ENCODE assay signal across 14 cellular contexts in genomic region chr15:68576253-68577236, GRCh38. TPM values are rescaled to one million over a fixed set of nuclear protein-coding genes. Genes with fewer than 3 reads are reported as not detected.
DNase-seq lines count a peak whose midpoint lies in the region; ATAC-seq, FAIRE-seq and TF ChIP-seq lines count a peak whose summit lies in the region.
"Had no signal": no experiment of that assay in that cellular context is flagged by ENCODE, and none has a peak within 500 bp of the region (broad histone marks: within the 10 kb centered on the region; RNA-seq: fewer than 3 reads in every experiment).

No MANE protein-coding gene starts in this region.

- H3K4me3 ChIP-seq in A673 (ENCODE audit: low read depth, low read length, poor library complexity, severe bottlenecking) (no peak overlapping the region), heart right ventricle (no peak overlapping the region)
- H3K4me3 ChIP-seq: right lobe of liver had no signal

- TF ChIP-seq CTCF in A673 (conservative IDR thresholded peaks at IDR 0.05; ENCODE audit: low read depth, low read length) (no peak), D721Med (IDR thresholded peaks at IDR 0.05; ENCODE audit: insufficient read depth, missing control alignments) (no peak), glutamatergic neuron (IDR thresholded peaks at IDR 0.05; ENCODE audit: partially characterized antibody, unreplicated experiment) (no peak), heart right ventricle (IDR thresholded peaks at IDR 0.05) (no peak)

- H3K27ac Mint-ChIP-seq in glutamatergic neuron (ENCODE audit: unreplicated experiment): no peak overlapping the region
- H3K27ac Mint-ChIP-seq: stimulated activated naive CD8-positive, alpha-beta T cell treated with anti-CD3 and anti-CD28 coated beads, Interleukin-15, Interleukin-2, amounts not matched to agents 100 ng/mL and 50 ng/mL, for 24 hours had no signal

- no peaks in the 10 kb centered on the region for H3K36me3 Mint-ChIP-seq in glutamatergic neuron (ENCODE audit: unreplicated experiment)

- H3K9me3 Mint-ChIP-seq in glutamatergic neuron (ENCODE audit: unreplicated experiment): peaks cover 9% of the 10 kb centered on the region
- H3K9me3 Mint-ChIP-seq: stimulated activated naive CD8-positive, alpha-beta T cell treated with anti-CD3 and anti-CD28 coated beads, Interleukin-15, Interleukin-2, amounts not matched to agents 100 ng/mL and 50 ng/mL, for 24 hours had no signal

- no peak overlapping the region for H3K27ac ChIP-seq in A673 (ENCODE audit: low read depth, low read length, poor library complexity, severe bottlenecking)
- no peak overlapping the region for H3K27ac ChIP-seq in heart right ventricle
- H3K27ac ChIP-seq: right lobe of liver had no signal

- H3K4me1 ChIP-seq in A673 (ENCODE audit: insufficient read depth, low read length, poor library complexity, severe bottlenecking) (peaks cover 13% of the 10 kb centered on the region), heart right ventricle (peaks cover 6 to 34% (median 23%) of the 10 kb centered on the region in 9 donors)

- DNase-seq in A673 (ENCODE audit: low spot score) (peak; percentile 41), D721Med (ENCODE audit: insufficient read length, low spot score) (no peak), NCI-H446 treated with DMSO at 0.1 percent for 48 hours (lab: John Stamatoyannopoulos, UW) (peak; percentile 90), glutamatergic neuron (no peak), NCI-H187 treated with DMSO at 0.1 percent for 48 hours (lab: John Stamatoyannopoulos, UW) (no peak), NCI-H187 (lab: John Stamatoyannopoulos, UW) (no peak), heart right ventricle (no peak)
- DNase-seq: activated CD4-positive, alpha-beta T cell treated with anti-CD3 and anti-CD28 coated beads for 4 hours; foreskin melanocyte; NCI-H1436 treated with DMSO at 0.1 percent for 48 hours had no signal

- CTCF ChIA-PET in A673 (lab: Charles Lee): interaction anchor here (1.1 to 1.2 kb wide), 2 partner anchors 17 to 97 kb away, joined by 3 to 12 read pairs; no protein-coding TSS in a partner anchor

- H3K4me1 Mint-ChIP-seq in glutamatergic neuron (ENCODE audit: low read depth, unreplicated experiment): peaks cover 27% of the 10 kb centered on the region

- peak; percentile 6 for FAIRE-seq in D721Med (lab: Jason Lieb, UNC)
- FAIRE-seq: HepG2 had no signal

- H3K9me3 ChIP-seq in A673 (ENCODE audit: low read depth, low read length, poor library complexity, severe bottlenecking): no peaks in the 10 kb centered on the region
- H3K9me3 ChIP-seq in heart right ventricle: no peaks in the 10 kb centered on the region
- H3K9me3 ChIP-seq: right lobe of liver had no signal

- peaks cover 24% of the 10 kb centered on the region for H3K27me3 Mint-ChIP-seq in glutamatergic neuron (ENCODE audit: unreplicated experiment)

- WGBS in heart right ventricle, 2 donors: 80% methylated on average over 10 of the region's 10 CpGs

- H3K27me3 ChIP-seq in A673 (replicated peaks; ENCODE audit: insufficient read depth, low read depth, low read length, poor library complexity) (no peaks in the 10 kb centered on the region), heart right ventricle (peaks cover 0 to 52% (median 0%) of the 10 kb centered on the region in 7 donors)

- intact Hi-C loops in A673 (cut with micrococcal nuclease; ENCODE audit: unreplicated experiment) (loop anchor here (5.0 kb wide), 1 partner anchor 96 kb away; no protein-coding TSS in a partner anchor), heart right ventricle (cut with DNase I) (loop anchor here in 8 of 10 donors (5.0 kb wide), 4 partner anchors 46 to 96 kb away; no protein-coding TSS in a partner anchor)

- H3K36me3 ChIP-seq in A673 (ENCODE audit: insufficient read depth, low read length, poor library complexity, severe bottlenecking): no peaks in the 10 kb centered on the region
- H3K36me3 ChIP-seq in heart right ventricle: no peaks in the 10 kb centered on the region
- H3K36me3 ChIP-seq: right lobe of liver had no signal

- peak overlapping the region; percentile 37 for H3K4me3 Mint-ChIP-seq in glutamatergic neuron (ENCODE audit: unreplicated experiment)

- no TSS peak for BruUV-seq in A673 (replicated peaks; lab: Mats Ljungman, UMichigan)

- POLR2A ChIA-PET in A673 (lab: Charles Lee; ENCODE audit: low non-redundant PET): no interaction called here

- ATAC-seq in GM21717 (IDR thresholded peaks at IDR 0.05; ENCODE audit: unreplicated experiment) (no peak), heart right ventricle (no peak)
- ATAC-seq: HepG2 had no signal

RNA-seq across cellular contexts. Expression of gene CORO2B, which starts 2.2 kb away (rescaled TPM):
- total RNA-seq in A673 (2021) (3.8 and 4.4 TPM in 2 replicates), glutamatergic neuron (ENCODE audit: unreplicated experiment) (16.3 TPM), heart right ventricle (1 to 10 TPM; 2.6 to 8.1 (median 4.5) TPM)
- 1 to 10 TPM; 7.1 to 7.6 TPM for polyA plus RNA-seq in heart right ventricle

Comparison
In these comparisons a context has a peak if more than half of its experiments do, and no peak if none do; other contexts are left out.
1. DNase-seq: peak in A673 (single experiment) and NCI-H446 treated with DMSO at 0.1 percent for 48 hours (single experiment); none in D721Med (single experiment), glutamatergic neuron (single experiment), NCI-H187 treated with DMSO at 0.1 percent for 48 hours (single experiment), NCI-H187 (0 of 2) and heart right ventricle (0 of 2).